ENCODE assay signal across 25 cellular contexts in genomic region chr20:48354320-48355263, GRCh38.
"Had no signal": no experiment of that assay in that cellular context is flagged by ENCODE, and none has a peak within 500 bp of the region (broad histone marks: within the 10 kb centered on the region; RNA-seq: fewer than 3 reads in every experiment).

No MANE protein-coding gene starts in this region.

- H3K27me3 Mint-ChIP-seq: stimulated activated memory B cell treated with anti-CD40 and anti-IgM and Interleukin-4, amounts not matched to agents 10 μg/mL and 1 μg/mL and 100 μg/mL, for 72 hours had no signal

- H3K4me3 Mint-ChIP-seq: naive thymus-derived CD8-positive, alpha-beta T cell; nephron; neural progenitor cell; stimulated activated memory B cell treated with anti-CD40 and anti-IgM and Interleukin-4, amounts not matched to agents 10 μg/mL and 1 μg/mL and 100 μg/mL, for 72 hours; stimulated activated naive CD8-positive, alpha-beta T cell treated with anti-CD3 and anti-CD28 coated beads, Interleukin-15, amount 100 ng/mL, for 72 hours had no signal

- H3K9me3 Mint-ChIP-seq: stimulated activated memory B cell treated with anti-CD40 and anti-IgM and Interleukin-4, amounts not matched to agents 10 μg/mL and 1 μg/mL and 100 μg/mL, for 72 hours; stimulated activated naive CD8-positive, alpha-beta T cell treated with anti-CD3 and anti-CD28 coated beads, Interleukin-15, amount 100 ng/mL, for 72 hours had no signal

- H3K36me3 Mint-ChIP-seq: stimulated activated memory B cell treated with anti-CD40 and anti-IgM and Interleukin-4, amounts not matched to agents 10 μg/mL and 1 μg/mL and 100 μg/mL, for 72 hours had no signal

- H3K27ac Mint-ChIP-seq: naive thymus-derived CD8-positive, alpha-beta T cell; nephron; neural progenitor cell; stimulated activated memory B cell treated with anti-CD40 and anti-IgM and Interleukin-4, amounts not matched to agents 10 μg/mL and 1 μg/mL and 100 μg/mL, for 72 hours had no signal

- DNase-seq: hippocampal formation; kidney glomerular epithelial cell; left cardiac atrium; left lung; lower lobe of right lung; mammary epithelial cell; mesenchymal stem cell; naive thymus-derived CD8-positive, alpha-beta T cell; ovary; retina; right cardiac atrium; sigmoid colon; small intestine; spleen; stimulated activated CD4-positive, alpha-beta T cell treated with anti-CD3 and anti-CD28 coated beads, Interleukin-4, amount 100 ng/mL, for 24 hours; stimulated activated naive CD4-positive, alpha-beta T cell treated with Interleukin-2 at 50 U/mL for 16 hours; stimulated activated naive CD8-positive, alpha-beta T cell treated with anti-CD3 and anti-CD28 coated beads, Interleukin-15, amount 100 ng/mL, for 72 hours; testis; thyroid gland; transverse colon; upper lobe of left lung had no signal

- H3K4me1 Mint-ChIP-seq: stimulated activated naive CD8-positive, alpha-beta T cell treated with anti-CD3 and anti-CD28 coated beads, Interleukin-15, amount 100 ng/mL, for 72 hours had no signal

- FAIRE-seq: keratinocyte, small intestine had no signal
